Comparison of ENCODE assay signal across 8 cellular contexts in genomic region chr2:180980943-180981898, GRCh38. TPM values are rescaled to one million over a fixed set of nuclear protein-coding genes. Genes with fewer than 3 reads are reported as not detected.
A peak's percentile ranks its signal among the peaks of the same experiment; 100 is the strongest.
DNase-seq lines count a peak whose midpoint lies in the region; ATAC-seq and TF ChIP-seq lines count a peak whose summit lies in the region.

No MANE protein-coding gene starts in this region.

- DNase-seq in AG10803 (ENCODE audit: low read depth), result peak; percentile 38
- peak; percentile 66 for DNase-seq in Karpas-422
- peak; percentile 22 to 35 for DNase-seq in activated CD4-positive, alpha-beta T cell treated with anti-CD3 and anti-CD28 coated beads for 4 hours
- DNase-seq in endodermal cell, result peak; percentile 57

- H3K9ac ChIP-seq in Karpas-422 (ENCODE audit: low read length), result peak overlapping the region; percentile 80
- H3K9ac ChIP-seq in endodermal cell (ENCODE audit: extremely low read depth, low read length, poor library complexity, severe bottlenecking), result peak overlapping the region; percentile 74
- peak overlapping the region; percentile 49 to 86 for H3K9ac ChIP-seq in stomach smooth muscle (ENCODE audit: low read length in 2 of 2)

- no peaks in the 10 kb centered on the region for H3K9me3 ChIP-seq in Karpas-422 (ENCODE audit: low read length)
- no peaks in the 10 kb centered on the region for H3K9me3 ChIP-seq in endodermal cell (ENCODE audit: control insufficient read depth, low read length)
- no peaks in the 10 kb centered on the region for H3K9me3 ChIP-seq in mesodermal cell (ENCODE audit: control insufficient read depth, low read length)
- no peaks in the 10 kb centered on the region for H3K9me3 ChIP-seq in stomach smooth muscle (ENCODE audit: control insufficient read depth in 2 of 2, low read length in 2 of 2)

- no peak for TF ChIP-seq CTCF in AG10803 (conservative IDR thresholded peaks at IDR 0.05; ENCODE audit: low read length)
- TF ChIP-seq CTCF in endodermal cell (conservative IDR thresholded peaks at IDR 0.05), result no peak

- H3K27ac Mint-ChIP-seq in endodermal cell, result peak overlapping the region; percentile 95

- peaks cover 9% of the 10 kb centered on the region for H3K36me3 Mint-ChIP-seq in endodermal cell (ENCODE audit: low read depth)

- peak overlapping the region; percentile 88 for H3K4me3 Mint-ChIP-seq in endodermal cell

- H3K36me3 ChIP-seq in Karpas-422 (ENCODE audit: insufficient read depth, low read length), result peaks cover 25% of the 10 kb centered on the region
- peaks cover 6% of the 10 kb centered on the region for H3K36me3 ChIP-seq in endodermal cell (ENCODE audit: control insufficient read depth, insufficient read depth, low read length)
- H3K36me3 ChIP-seq in mesodermal cell (ENCODE audit: control insufficient read depth, insufficient read depth, low read length), result peaks cover 3% of the 10 kb centered on the region
- H3K36me3 ChIP-seq in stomach smooth muscle (ENCODE audit: control insufficient read depth in 2 of 2, insufficient read depth in 2 of 2, low read length in 2 of 2), result no peaks in the 10 kb centered on the region

- ATAC-seq in GM18868 (IDR thresholded peaks at IDR 0.05; ENCODE audit: unreplicated experiment) (peak; percentile 5), GM19395 (IDR thresholded peaks at IDR 0.05; ENCODE audit: unreplicated experiment) (no peak)

- WGBS in endodermal cell (ENCODE audit: insufficient coverage in 1 of 2, insufficient read length in 1 of 2), 2 experiments, result 0 to 1% methylated on average over 27 to 81 of the region's 81 CpGs
- WGBS in mesodermal cell (ENCODE audit: insufficient coverage in 2 of 2), 2 experiments, result 1% methylated on average over 26 to 38 of the region's 81 CpGs

- H4K20me1 ChIP-seq in Karpas-422 (ENCODE audit: insufficient read depth, low read depth, low read length), result no peaks in the 10 kb centered on the region

- H3K4me1 Mint-ChIP-seq in endodermal cell, result peaks cover 58% of the 10 kb centered on the region

- H3K4me3 ChIP-seq in AG10803 (ENCODE audit: low read length) (peak overlapping the region; percentile 89), Karpas-422 (ENCODE audit: low read length) (peak overlapping the region; percentile 81), endodermal cell (ENCODE audit: low read length) (peak overlapping the region; percentile 96), mesodermal cell (ENCODE audit: extremely low read depth, insufficient read depth, low read length, poor library complexity, severe bottlenecking) (peak overlapping the region; percentile 77), stomach smooth muscle (ENCODE audit: low read length in 2 of 2) (peak overlapping the region; percentile 84 to 85)

- H3K27ac ChIP-seq in Karpas-422 (ENCODE audit: low read length) (no peak overlapping the region), endodermal cell (ENCODE audit: low read depth, low read length) (peak overlapping the region; percentile 62), mesodermal cell (ENCODE audit: low read depth, low read length, severe bottlenecking) (peak overlapping the region; percentile 91), stomach smooth muscle (ENCODE audit: low read length) (peak overlapping the region; percentile 42)

- H3K4me1 ChIP-seq in Karpas-422 (ENCODE audit: low read length) (peaks cover 54% of the 10 kb centered on the region), endodermal cell (ENCODE audit: control insufficient read depth, insufficient read depth, low read length) (peaks cover 10% of the 10 kb centered on the region), mesodermal cell (ENCODE audit: control insufficient read depth, insufficient read depth, low read length, poor library complexity, severe bottlenecking) (peaks cover 11% of the 10 kb centered on the region), stomach smooth muscle (ENCODE audit: control insufficient read depth, insufficient read depth, low read length) (peaks cover 4% of the 10 kb centered on the region)

- no peaks in the 10 kb centered on the region for H3K9me3 Mint-ChIP-seq in endodermal cell

- H2AFZ ChIP-seq in Karpas-422 (ENCODE audit: low read length), result peak overlapping the region; percentile 69

- no peaks in the 10 kb centered on the region for H3K9me2 ChIP-seq in Karpas-422 (replicated peaks; ENCODE audit: insufficient read depth, low read length)

- H3K27me3 ChIP-seq in Karpas-422 (ENCODE audit: low read length), result no peaks in the 10 kb centered on the region
- no peaks in the 10 kb centered on the region for H3K27me3 ChIP-seq in endodermal cell (ENCODE audit: control insufficient read depth, insufficient read depth, low read length, poor library complexity, severe bottlenecking)
- no peaks in the 10 kb centered on the region for H3K27me3 ChIP-seq in stomach smooth muscle (ENCODE audit: control insufficient read depth in 1 of 2, insufficient read depth in 2 of 2, low read length in 2 of 2)

- H3K79me2 ChIP-seq in Karpas-422 (ENCODE audit: low read length), result peaks cover 48% of the 10 kb centered on the region

- H3K4me2 ChIP-seq in Karpas-422 (ENCODE audit: low read depth, low read length, poor library complexity, severe bottlenecking), result peak overlapping the region; percentile 93

- H3K27me3 Mint-ChIP-seq in endodermal cell (ENCODE audit: insufficient read depth), result no peaks in the 10 kb centered on the region

RNA-seq across cellular contexts. Expression of gene UBE2E3, which starts 0.8 kb away (rescaled TPM):
- 47.2 and 124 TPM in 2 replicates for total RNA-seq in Karpas-422 (2014; rRNA removed; shearing (Covaris generic); ENCODE audit: low replicate concordance)
- total RNA-seq in endodermal cell, result 10 to 100 TPM; 84.2 to 85.0 TPM
- 275 TPM for polyA plus RNA-seq in endodermal cell (2013, experiment 1 of 2)
- polyA plus RNA-seq in endodermal cell (2013, experiment 2 of 2), result 231 TPM
- 226 TPM for polyA plus RNA-seq in mesodermal cell (2013, experiment 1 of 2)
- polyA plus RNA-seq in mesodermal cell (2013, experiment 2 of 2), result 232 TPM
